In genomic region chr7:116364469-116364868, GRCh38 we compare ENCODE assay signal across 25 cellular contexts.
"Had no signal": no experiment of that assay in that cellular context is flagged by ENCODE, and none has a peak within 500 bp of the region (broad histone marks: within the 10 kb centered on the region; RNA-seq: fewer than 3 reads in every experiment).

No MANE protein-coding gene starts in this region.

- H3K9me3 Mint-ChIP-seq: stimulated activated effector memory CD8-positive, alpha-beta T cell treated with anti-CD3 and anti-CD28 coated beads, Interleukin-12 subunit alpha, Interleukin-12 subunit beta, amount 100 ng/mL, for 72 hours had no signal

- H2AFZ ChIP-seq: hepatocyte had no signal

- H3K27ac ChIP-seq: dorsolateral prefrontal cortex, foreskin keratinocyte, gastroesophageal sphincter, heart left ventricle, hepatocyte, prostate gland, right atrium auricular region, stomach, thyroid gland, vagina had no signal

- H3K4me3 Mint-ChIP-seq: naive thymus-derived CD8-positive, alpha-beta T cell; nephron progenitor cell; stimulated activated effector memory CD8-positive, alpha-beta T cell treated with anti-CD3 and anti-CD28 coated beads, Interleukin-12 subunit alpha, Interleukin-12 subunit beta, amount 100 ng/mL, for 72 hours had no signal

- DNase-seq: dorsolateral prefrontal cortex; effector CD4-positive, alpha-beta T cell; foreskin keratinocyte; heart left ventricle; kidney; mesendoderm; midbrain; naive thymus-derived CD8-positive, alpha-beta T cell; nephron progenitor cell; nucleus accumbens; stimulated activated CD4-positive, alpha-beta T cell treated with anti-CD3 and anti-CD28 coated beads, Interleukin-2, amount 100 ng/mL, for 24 hours; stimulated activated CD4-positive, alpha-beta T cell treated with anti-CD3 and anti-CD28 coated beads, Interleukin-4, amount 100 ng/mL, for 24 hours; stimulated activated naive CD4-positive, alpha-beta T cell treated with Interleukin-2 at 50 U/mL for 16 hours; stomach; thyroid gland; trophoblast cell had no signal

- H3K4me2 ChIP-seq: hepatocyte had no signal

- H3K79me2 ChIP-seq: hepatocyte had no signal

- H3K4me1 ChIP-seq: gastroesophageal sphincter, prostate gland, right atrium auricular region, vagina had no signal

- H3K36me3 Mint-ChIP-seq: naive thymus-derived CD8-positive, alpha-beta T cell; stimulated activated effector memory CD8-positive, alpha-beta T cell treated with anti-CD3 and anti-CD28 coated beads, Interleukin-12 subunit alpha, Interleukin-12 subunit beta, amount 100 ng/mL, for 72 hours had no signal

- FAIRE-seq: kidney had no signal

- H3K4me3 ChIP-seq: dorsolateral prefrontal cortex, gastroesophageal sphincter, heart left ventricle, hepatocyte, prostate gland, right atrium auricular region, stomach, thyroid gland, vagina had no signal

- H3K4me1 Mint-ChIP-seq: naive thymus-derived CD8-positive, alpha-beta T cell; nephron progenitor cell; stimulated activated effector memory CD8-positive, alpha-beta T cell treated with anti-CD3 and anti-CD28 coated beads, Interleukin-12 subunit alpha, Interleukin-12 subunit beta, amount 100 ng/mL, for 72 hours had no signal

- H3K9me3 ChIP-seq: gastroesophageal sphincter, heart left ventricle, prostate gland, right atrium auricular region, stomach, thyroid gland, vagina had no signal

- H3K27me3 ChIP-seq: dorsolateral prefrontal cortex, foreskin keratinocyte, gastroesophageal sphincter, heart left ventricle, hepatocyte, right atrium auricular region, stomach, thyroid gland, vagina had no signal

- H3K36me3 ChIP-seq: gastroesophageal sphincter, heart left ventricle, prostate gland, right atrium auricular region, stomach, thyroid gland, vagina had no signal

- H3K27ac Mint-ChIP-seq: naive thymus-derived CD8-positive, alpha-beta T cell; nephron progenitor cell; stimulated activated effector memory CD8-positive, alpha-beta T cell treated with anti-CD3 and anti-CD28 coated beads, Interleukin-12 subunit alpha, Interleukin-12 subunit beta, amount 100 ng/mL, for 72 hours had no signal

- ATAC-seq: esophagus mucosa; foreskin keratinocyte; gastroesophageal sphincter; heart left ventricle; left lobe of liver; naive thymus-derived CD8-positive, alpha-beta T cell; sciatic nerve; stimulated activated effector memory CD8-positive, alpha-beta T cell treated with anti-CD3 and anti-CD28 coated beads, Interleukin-12 subunit alpha, Interleukin-12 subunit beta, amount 100 ng/mL, for 72 hours had no signal
